Comparison of ENCODE assay signal across 2 cellular contexts in the genomic region with DNA sequence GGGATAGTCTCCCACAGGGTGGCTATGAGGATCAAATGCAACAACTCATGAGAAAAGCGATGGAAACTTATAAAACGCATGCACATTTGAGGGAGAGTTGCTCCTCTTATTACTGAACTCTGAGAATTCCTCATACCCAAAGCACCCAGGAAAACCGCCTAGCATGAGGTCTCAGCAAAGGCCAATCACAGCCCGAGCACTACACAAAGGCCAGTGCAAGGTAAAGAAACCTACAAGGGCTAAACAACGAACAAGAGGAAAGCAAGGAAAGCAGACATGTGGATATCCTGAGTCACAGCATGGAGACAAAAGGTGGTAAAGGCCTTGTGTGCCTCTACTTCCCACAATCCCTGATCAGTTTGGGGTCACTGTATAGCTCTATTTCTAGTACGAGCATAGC.
TF ChIP-seq lines count a peak whose summit lies in the region.

No MANE protein-coding gene starts in this region.

TF ChIP-seq in GM23338, 12 proteins besides CTCF, POLR2A, EP300 and RAD21 (continues in another document):
- TF ChIP-seq, protein P1, sequence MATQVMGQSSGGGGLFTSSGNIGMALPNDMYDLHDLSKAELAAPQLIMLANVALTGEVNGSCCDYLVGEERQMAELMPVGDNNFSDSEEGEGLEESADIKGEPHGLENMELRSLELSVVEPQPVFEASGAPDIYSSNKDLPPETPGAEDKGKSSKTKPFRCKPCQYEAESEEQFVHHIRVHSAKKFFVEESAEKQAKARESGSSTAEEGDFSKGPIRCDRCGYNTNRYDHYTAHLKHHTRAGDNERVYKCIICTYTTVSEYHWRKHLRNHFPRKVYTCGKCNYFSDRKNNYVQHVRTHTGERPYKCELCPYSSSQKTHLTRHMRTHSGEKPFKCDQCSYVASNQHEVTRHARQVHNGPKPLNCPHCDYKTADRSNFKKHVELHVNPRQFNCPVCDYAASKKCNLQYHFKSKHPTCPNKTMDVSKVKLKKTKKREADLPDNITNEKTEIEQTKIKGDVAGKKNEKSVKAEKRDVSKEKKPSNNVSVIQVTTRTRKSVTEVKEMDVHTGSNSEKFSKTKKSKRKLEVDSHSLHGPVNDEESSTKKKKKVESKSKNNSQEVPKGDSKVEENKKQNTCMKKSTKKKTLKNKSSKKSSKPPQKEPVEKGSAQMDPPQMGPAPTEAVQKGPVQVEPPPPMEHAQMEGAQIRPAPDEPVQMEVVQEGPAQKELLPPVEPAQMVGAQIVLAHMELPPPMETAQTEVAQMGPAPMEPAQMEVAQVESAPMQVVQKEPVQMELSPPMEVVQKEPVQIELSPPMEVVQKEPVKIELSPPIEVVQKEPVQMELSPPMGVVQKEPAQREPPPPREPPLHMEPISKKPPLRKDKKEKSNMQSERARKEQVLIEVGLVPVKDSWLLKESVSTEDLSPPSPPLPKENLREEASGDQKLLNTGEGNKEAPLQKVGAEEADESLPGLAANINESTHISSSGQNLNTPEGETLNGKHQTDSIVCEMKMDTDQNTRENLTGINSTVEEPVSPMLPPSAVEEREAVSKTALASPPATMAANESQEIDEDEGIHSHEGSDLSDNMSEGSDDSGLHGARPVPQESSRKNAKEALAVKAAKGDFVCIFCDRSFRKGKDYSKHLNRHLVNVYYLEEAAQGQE (IDR thresholded peaks at IDR 0.05; ENCODE audit: unreplicated experiment) = no peak
- TF ChIP-seq JUNB (IDR thresholded peaks at IDR 0.05; ENCODE audit: unreplicated experiment) (no peak), CREB1 (CRISPR knock-in tag; IDR thresholded peaks at IDR 0.05; ENCODE audit: low read depth) (no peak), EZH2phosphoT487 (IDR thresholded peaks at IDR 0.05; ENCODE audit: unreplicated experiment) (no peak), ZNF114 (CRISPR knock-in tag; IDR thresholded peaks at IDR 0.05) (no peak), POLR2AphosphoS5 (IDR thresholded peaks at IDR 0.05; ENCODE audit: low read depth) (no peak), EZH2 (IDR thresholded peaks at IDR 0.05; ENCODE audit: low read depth, unreplicated experiment) (no peak), STAT1 (IDR thresholded peaks at IDR 0.05; ENCODE audit: unreplicated experiment) (no peak), NANOG (IDR thresholded peaks at IDR 0.05; ENCODE audit: borderline replicate concordance) (no peak)
- TF ChIP-seq, protein P2, sequence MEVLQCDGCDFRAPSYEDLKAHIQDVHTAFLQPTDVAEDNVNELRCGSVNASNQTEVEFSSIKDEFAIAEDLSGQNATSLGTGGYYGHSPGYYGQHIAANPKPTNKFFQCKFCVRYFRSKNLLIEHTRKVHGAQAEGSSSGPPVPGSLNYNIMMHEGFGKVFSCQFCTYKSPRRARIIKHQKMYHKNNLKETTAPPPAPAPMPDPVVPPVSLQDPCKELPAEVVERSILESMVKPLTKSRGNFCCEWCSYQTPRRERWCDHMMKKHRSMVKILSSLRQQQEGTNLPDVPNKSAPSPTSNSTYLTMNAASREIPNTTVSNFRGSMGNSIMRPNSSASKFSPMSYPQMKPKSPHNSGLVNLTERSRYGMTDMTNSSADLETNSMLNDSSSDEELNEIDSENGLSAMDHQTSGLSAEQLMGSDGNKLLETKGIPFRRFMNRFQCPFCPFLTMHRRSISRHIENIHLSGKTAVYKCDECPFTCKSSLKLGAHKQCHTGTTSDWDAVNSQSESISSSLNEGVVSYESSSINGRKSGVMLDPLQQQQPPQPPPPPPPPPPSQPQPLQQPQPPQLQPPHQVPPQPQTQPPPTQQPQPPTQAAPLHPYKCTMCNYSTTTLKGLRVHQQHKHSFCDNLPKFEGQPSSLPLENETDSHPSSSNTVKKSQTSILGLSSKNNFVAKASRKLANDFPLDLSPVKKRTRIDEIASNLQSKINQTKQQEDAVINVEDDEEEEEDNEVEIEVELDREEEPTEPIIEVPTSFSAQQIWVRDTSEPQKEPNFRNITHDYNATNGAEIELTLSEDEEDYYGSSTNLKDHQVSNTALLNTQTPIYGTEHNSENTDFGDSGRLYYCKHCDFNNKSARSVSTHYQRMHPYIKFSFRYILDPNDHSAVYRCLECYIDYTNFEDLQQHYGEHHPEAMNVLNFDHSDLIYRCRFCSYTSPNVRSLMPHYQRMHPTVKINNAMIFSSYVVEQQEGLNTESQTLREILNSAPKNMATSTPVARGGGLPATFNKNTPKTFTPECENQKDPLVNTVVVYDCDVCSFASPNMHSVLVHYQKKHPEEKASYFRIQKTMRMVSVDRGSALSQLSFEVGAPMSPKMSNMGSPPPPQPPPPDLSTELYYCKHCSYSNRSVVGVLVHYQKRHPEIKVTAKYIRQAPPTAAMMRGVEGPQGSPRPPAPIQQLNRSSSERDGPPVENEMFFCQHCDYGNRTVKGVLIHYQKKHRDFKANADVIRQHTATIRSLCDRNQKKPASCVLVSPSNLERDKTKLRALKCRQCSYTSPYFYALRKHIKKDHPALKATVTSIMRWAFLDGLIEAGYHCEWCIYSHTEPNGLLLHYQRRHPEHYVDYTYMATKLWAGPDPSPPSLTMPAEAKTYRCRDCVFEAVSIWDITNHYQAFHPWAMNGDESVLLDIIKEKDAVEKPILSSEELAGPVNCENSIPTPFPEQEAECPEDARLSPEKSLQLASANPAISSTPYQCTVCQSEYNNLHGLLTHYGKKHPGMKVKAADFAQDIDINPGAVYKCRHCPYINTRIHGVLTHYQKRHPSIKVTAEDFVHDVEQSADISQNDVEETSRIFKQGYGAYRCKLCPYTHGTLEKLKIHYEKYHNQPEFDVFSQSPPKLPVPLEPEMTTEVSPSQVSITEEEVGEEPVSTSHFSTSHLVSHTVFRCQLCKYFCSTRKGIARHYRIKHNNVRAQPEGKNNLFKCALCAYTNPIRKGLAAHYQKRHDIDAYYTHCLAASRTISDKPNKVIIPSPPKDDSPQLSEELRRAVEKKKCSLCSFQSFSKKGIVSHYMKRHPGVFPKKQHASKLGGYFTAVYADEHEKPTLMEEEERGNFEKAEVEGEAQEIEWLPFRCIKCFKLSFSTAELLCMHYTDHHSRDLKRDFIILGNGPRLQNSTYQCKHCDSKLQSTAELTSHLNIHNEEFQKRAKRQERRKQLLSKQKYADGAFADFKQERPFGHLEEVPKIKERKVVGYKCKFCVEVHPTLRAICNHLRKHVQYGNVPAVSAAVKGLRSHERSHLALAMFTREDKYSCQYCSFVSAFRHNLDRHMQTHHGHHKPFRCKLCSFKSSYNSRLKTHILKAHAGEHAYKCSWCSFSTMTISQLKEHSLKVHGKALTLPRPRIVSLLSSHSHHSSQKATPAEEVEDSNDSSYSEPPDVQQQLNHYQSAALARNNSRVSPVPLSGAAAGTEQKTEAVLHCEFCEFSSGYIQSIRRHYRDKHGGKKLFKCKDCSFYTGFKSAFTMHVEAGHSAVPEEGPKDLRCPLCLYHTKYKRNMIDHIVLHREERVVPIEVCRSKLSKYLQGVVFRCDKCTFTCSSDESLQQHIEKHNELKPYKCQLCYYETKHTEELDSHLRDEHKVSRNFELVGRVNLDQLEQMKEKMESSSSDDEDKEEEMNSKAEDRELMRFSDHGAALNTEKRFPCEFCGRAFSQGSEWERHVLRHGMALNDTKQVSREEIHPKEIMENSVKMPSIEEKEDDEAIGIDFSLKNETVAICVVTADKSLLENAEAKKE (CRISPR knock-in tag; IDR thresholded peaks at IDR 0.05) = no peak

TF ChIP-seq in GM12891, 5 proteins besides CTCF, POLR2A, EP300 and RAD21:
- TF ChIP-seq POU2F2 (IDR thresholded peaks at IDR 0.05; ENCODE audit: low read depth, low read length) (no peak), PAX5 (IDR thresholded peaks at IDR 0.05; ENCODE audit: insufficient read depth, low read length, severe bottlenecking) (no peak), TAF1 (IDR thresholded peaks at IDR 0.05; ENCODE audit: low read depth, low read length) (no peak), POLR2AphosphoS5 (IDR thresholded peaks at IDR 0.05; ENCODE audit: low read depth, low read length) (no peak), SPI1 (IDR thresholded peaks at IDR 0.05; ENCODE audit: low read depth, low read length) (no peak)
TF ChIP-seq in GM12891: peak in this region for 0.
